Comparison of ENCODE assay signal across 25 cellular contexts in genomic region chr17:70644093-70644492, GRCh38.
"Had no signal": no experiment of that assay in that cellular context is flagged by ENCODE, and none has a peak within 500 bp of the region (broad histone marks: within the 10 kb centered on the region; RNA-seq: fewer than 3 reads in every experiment).

No MANE protein-coding gene starts in this region.

- H3K4me1 ChIP-seq: adrenal gland had no signal

- H3K4me3 ChIP-seq: adrenal gland, PC-9, SK-N-MC had no signal

- H3K27ac ChIP-seq: adrenal gland, PC-9, SK-N-MC, WERI-Rb-1 had no signal

- ATAC-seq: activated CD4-positive, alpha-beta T cell treated with anti-CD3 and anti-CD28 coated beads for 36 hours; T-cell had no signal

- H3K36me3 ChIP-seq: adrenal gland, WERI-Rb-1 had no signal

- DNase-seq: activated CD4-positive, alpha-beta memory T cell treated with anti-CD3 and anti-CD28 coated beads, Interleukin-2, amount 10 ng/mL, durations not matched to agents 7 days and 5 days; activated CD4-positive, alpha-beta T cell treated with anti-CD3 and anti-CD28 coated beads for 36 hours; activated CD4-positive, alpha-beta T cell treated with anti-CD3 and anti-CD28 coated beads, Interleukin-2, amount 50 U/mL, for 1 hour; activated gamma-delta T cell treated with Interleukin-2 at 50 U/mL for 16 hours; activated naive CD4-positive, alpha-beta T cell treated with anti-CD3 and anti-CD28 coated beads, Interleukin-2, amount 50 U/mL, for 16 hours; activated naive CD8-positive, alpha-beta T cell treated with anti-CD3 and anti-CD28 coated beads, Interleukin-2, amount 10 ng/mL, durations not matched to agents 7 days and 5 days; activated T-cell treated with anti-CD3 and anti-CD28 coated beads for 4 hours; activated T-cell treated with anti-CD3 and anti-CD28 coated beads, Interleukin-2, amount 50 U/mL, for 48 hours; adrenal gland; anterior cingulate cortex; caudate nucleus; KG1; NCI-H1105 treated with DMSO at 0.1 percent for 48 hours; NCI-H1436 treated with DMSO at 0.1 percent for 48 hours; NCI-H187; NCI-H2081; NCI-H510A treated with DMSO at 0.1 percent for 48 hours; NCI-H69; PC-9; SIG-M5; T-cell; T-helper 2 cell; T1000; WERI-Rb-1 had no signal
